Comparison of ENCODE assay signal across 1 cellular context in the genomic region with DNA sequence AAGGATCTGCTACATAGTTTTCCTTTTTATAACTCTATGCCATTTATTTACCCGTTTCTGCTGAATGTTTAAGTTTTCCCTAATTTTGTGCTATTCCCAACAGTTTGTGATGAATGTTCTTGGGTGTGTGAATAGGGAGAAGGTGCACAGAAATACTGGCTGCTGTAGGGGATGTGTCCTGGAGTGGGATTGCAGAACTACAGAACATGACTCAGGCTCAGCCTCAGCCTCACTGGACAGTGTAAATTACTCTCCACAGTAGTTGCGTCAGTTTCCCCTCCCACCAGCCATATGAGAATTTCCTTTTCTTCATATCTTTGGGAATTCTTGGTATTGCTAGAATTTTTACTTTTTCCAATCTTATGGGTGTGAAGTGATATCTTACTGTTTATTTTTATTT.
TF ChIP-seq lines count a peak whose summit lies in the region.

No MANE protein-coding gene starts in this region.

TF ChIP-seq in IMR-90, 13 proteins besides CTCF, POLR2A, EP300 and RAD21:
- TF ChIP-seq SMC3 (IDR thresholded peaks at IDR 0.05; ENCODE audit: low read depth, low read length) (no peak), CEBPB (IDR thresholded peaks at IDR 0.05; ENCODE audit: low read depth, low read length) (peak; percentile 74), MAFK (IDR thresholded peaks at IDR 0.05; ENCODE audit: low read depth, low read length) (no peak)
TF ChIP-seq in IMR-90: peak in this region for 1.
